1 cellular context compared by ENCODE assay signal in the genomic region with DNA sequence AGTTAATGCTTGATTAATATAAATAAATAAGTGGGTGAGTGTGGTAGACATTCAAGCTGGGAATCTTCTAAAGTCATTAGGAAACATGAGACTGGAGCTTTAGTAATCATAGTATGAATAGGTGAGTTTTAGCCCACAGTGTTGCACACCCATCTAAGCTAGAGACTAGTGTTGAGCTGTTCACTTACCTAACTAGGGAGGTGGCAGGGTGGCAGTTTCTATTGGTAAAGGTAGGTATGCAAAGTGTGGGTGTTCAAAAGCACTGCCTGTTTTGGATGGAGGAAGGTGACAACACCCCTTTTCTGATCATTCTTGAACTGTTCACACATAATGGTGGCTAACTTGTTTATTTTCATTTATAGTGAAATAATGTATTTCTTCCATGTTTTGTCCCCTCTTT.
TF ChIP-seq lines count a peak whose summit lies in the region.

No MANE protein-coding gene starts in this region.

TF ChIP-seq in HepG2, 621 proteins besides CTCF, POLR2A, EP300 and RAD21:
- TF ChIP-seq, protein P1, sequence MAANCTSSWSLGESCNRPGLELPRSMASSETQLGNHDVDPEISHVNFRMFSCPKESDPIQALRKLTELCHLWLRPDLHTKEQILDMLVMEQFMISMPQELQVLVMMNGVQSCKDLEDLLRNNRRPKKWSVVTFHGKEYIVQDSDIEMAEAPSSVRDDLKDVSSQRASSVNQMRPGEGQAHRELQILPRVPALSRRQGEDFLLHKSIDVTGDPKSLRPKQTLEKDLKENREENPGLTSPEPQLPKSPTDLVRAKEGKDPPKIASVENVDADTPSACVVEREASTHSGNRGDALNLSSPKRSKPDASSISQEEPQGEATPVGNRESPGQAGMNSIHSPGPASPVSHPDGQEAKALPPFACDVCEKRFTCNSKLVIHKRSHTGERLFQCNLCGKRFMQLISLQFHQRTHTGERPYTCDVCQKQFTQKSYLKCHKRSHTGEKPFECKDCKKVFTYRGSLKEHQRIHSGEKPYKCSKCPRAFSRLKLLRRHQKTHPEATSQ (CRISPR knock-in tag; IDR thresholded peaks at IDR 0.05; ENCODE audit: borderline replicate concordance): no peak
- TF ChIP-seq IRX3 (CRISPR knock-in tag; IDR thresholded peaks at IDR 0.05; ENCODE audit: borderline replicate concordance, low read depth) (no peak), ZNF12 (CRISPR knock-in tag; IDR thresholded peaks at IDR 0.05) (no peak), IKZF4 (CRISPR knock-in tag; IDR thresholded peaks at IDR 0.05; ENCODE audit: borderline replicate concordance, low read depth, not compliant biosample characterization) (no peak), FOXJ3 (CRISPR knock-in tag; IDR thresholded peaks at IDR 0.05; ENCODE audit: borderline replicate concordance) (no peak), ZNF850 (CRISPR knock-in tag; conservative IDR thresholded peaks at IDR 0.05) (no peak)
